Comparison of ENCODE assay signal across 1 cellular context in genomic region chr12:6540181-6540877, GRCh38.
TF ChIP-seq lines count a peak whose summit lies in the region.

No MANE protein-coding gene starts in this region.

TF ChIP-seq in K562, 482 proteins besides CTCF, POLR2A, EP300 and RAD21 (continued from another document):
- TF ChIP-seq, protein P1, sequence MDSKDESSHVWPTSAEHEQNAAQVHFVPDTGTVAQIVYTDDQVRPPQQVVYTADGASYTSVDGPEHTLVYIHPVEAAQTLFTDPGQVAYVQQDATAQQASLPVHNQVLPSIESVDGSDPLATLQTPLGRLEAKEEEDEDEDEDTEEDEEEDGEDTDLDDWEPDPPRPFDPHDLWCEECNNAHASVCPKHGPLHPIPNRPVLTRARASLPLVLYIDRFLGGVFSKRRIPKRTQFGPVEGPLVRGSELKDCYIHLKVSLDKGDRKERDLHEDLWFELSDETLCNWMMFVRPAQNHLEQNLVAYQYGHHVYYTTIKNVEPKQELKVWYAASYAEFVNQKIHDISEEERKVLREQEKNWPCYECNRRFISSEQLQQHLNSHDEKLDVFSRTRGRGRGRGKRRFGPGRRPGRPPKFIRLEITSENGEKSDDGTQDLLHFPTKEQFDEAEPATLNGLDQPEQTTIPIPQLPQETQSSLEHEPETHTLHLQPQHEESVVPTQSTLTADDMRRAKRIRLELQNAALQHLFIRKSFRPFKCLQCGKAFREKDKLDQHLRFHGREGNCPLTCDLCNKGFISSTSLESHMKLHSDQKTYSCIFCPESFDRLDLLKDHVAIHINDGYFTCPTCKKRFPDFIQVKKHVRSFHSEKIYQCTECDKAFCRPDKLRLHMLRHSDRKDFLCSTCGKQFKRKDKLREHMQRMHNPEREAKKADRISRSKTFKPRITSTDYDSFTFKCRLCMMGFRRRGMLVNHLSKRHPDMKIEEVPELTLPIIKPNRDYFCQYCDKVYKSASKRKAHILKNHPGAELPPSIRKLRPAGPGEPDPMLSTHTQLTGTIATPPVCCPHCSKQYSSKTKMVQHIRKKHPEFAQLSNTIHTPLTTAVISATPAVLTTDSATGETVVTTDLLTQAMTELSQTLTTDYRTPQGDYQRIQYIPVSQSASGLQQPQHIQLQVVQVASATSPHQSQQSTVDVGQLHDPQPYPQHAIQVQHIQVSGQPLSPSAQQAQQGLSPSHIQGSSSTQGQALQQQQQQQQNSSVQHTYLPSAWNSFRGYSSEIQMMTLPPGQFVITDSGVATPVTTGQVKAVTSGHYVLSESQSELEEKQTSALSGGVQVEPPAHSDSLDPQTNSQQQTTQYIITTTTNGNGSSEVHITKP (IDR thresholded peaks at IDR 0.05; ENCODE audit: partially characterized antibody): peak; percentile 41
- TF ChIP-seq CCNT2 (IDR thresholded peaks at IDR 0.05; ENCODE audit: borderline replicate concordance, extremely low read depth, insufficient read length, low read depth, low read length) (no peak), HINFP (tag; conservative IDR thresholded peaks at IDR 0.05; ENCODE audit: low read depth) (peak; percentile 85), CEBPB (tag; IDR thresholded peaks at IDR 0.05) (no peak), DPF2 (IDR thresholded peaks at IDR 0.05) (0 out of 2 replicates have a peak, but pooled peaks have one; percentile 46), SIN3B (IDR thresholded peaks at IDR 0.05; ENCODE audit: low read depth) (no peak), TAF7 (tag; IDR thresholded peaks at IDR 0.05) (no peak), SMAD4 (CRISPR knock-in tag; conservative IDR thresholded peaks at IDR 0.05) (0 out of 2 replicates have a peak, but pooled peaks have one; percentile 47), GABPA (tag; conservative IDR thresholded peaks at IDR 0.05; ENCODE audit: low read depth) (0 out of 2 replicates have a peak, but pooled peaks have one; percentile 40), ZFP30 (CRISPR knock-in tag; IDR thresholded peaks at IDR 0.05; ENCODE audit: borderline replicate concordance) (no peak), CXXC5 (CRISPR knock-in tag; IDR thresholded peaks at IDR 0.05) (peak; percentile 30; the same call in 1 of the 2 replicates), ETV1 (tag; conservative IDR thresholded peaks at IDR 0.05; ENCODE audit: low read depth) (peak; percentile 75), EP400 (IDR thresholded peaks at IDR 0.05) (no peak), STAT5B (CRISPR knock-in tag; IDR thresholded peaks at IDR 0.05) (no peak), SRF (CRISPR knock-in tag; IDR thresholded peaks at IDR 0.05) (no peak)
- TF ChIP-seq, protein P2, sequence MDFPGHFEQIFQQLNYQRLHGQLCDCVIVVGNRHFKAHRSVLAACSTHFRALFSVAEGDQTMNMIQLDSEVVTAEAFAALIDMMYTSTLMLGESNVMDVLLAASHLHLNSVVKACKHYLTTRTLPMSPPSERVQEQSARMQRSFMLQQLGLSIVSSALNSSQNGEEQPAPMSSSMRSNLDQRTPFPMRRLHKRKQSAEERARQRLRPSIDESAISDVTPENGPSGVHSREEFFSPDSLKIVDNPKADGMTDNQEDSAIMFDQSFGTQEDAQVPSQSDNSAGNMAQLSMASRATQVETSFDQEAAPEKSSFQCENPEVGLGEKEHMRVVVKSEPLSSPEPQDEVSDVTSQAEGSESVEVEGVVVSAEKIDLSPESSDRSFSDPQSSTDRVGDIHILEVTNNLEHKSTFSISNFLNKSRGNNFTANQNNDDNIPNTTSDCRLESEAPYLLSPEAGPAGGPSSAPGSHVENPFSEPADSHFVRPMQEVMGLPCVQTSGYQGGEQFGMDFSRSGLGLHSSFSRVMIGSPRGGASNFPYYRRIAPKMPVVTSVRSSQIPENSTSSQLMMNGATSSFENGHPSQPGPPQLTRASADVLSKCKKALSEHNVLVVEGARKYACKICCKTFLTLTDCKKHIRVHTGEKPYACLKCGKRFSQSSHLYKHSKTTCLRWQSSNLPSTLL (IDR thresholded peaks at IDR 0.05): peak; percentile 91
TF ChIP-seq in K562: peak in this region for 26.
